ENCODE assay signal across 31 cellular contexts in the genomic region with DNA sequence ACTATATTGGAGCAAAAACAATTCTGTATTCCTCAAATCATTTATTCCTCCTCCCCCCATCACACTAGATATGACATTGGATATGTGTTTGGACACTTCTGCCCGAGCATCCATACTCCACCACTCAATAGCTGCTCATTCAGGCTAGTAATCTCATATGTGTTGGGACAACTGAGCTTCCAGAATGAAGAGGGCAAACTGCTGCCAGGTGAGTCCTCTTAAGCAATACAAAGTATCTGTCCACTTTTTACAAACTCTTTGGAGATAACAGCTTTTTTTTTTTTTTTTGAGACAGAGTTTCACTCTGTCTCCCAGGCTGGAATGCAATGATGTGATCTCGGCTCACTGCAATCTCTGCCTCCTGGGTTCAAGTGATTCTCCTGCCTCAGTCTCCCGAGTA. TPM values are rescaled to one million over a fixed set of nuclear protein-coding genes. Genes with fewer than 3 reads are reported as not detected.
"Had no signal": no experiment of that assay in that cellular context is flagged by ENCODE, and none has a peak within 500 bp of the region (broad histone marks: within the 10 kb centered on the region; RNA-seq: fewer than 3 reads in every experiment).

No MANE protein-coding gene starts in this region.

- DNase-seq: activated B cell treated with CpG ODN at 0.5 μM for 24 hours; activated CD4-positive, alpha-beta memory T cell treated with anti-CD3 and anti-CD28 coated beads for 36 hours; activated CD4-positive, alpha-beta T cell treated with anti-CD3 and anti-CD28 coated beads for 4 hours; activated CD4-positive, alpha-beta T cell treated with anti-CD3 and anti-CD28 coated beads, Interleukin-2, amount 10 ng/mL, durations not matched to agents 7 days and 5 days; activated CD4-positive, alpha-beta T cell treated with anti-CD3 and anti-CD28 coated beads, Interleukin-2, amount 50 U/mL, for 4 hours; activated CD4-positive, CD25-positive, alpha-beta regulatory T cell treated with anti-CD3 and anti-CD28 coated beads, Interleukin-2, amount 50 U/mL, for 72 hours; activated CD8-positive, alpha-beta memory T cell treated with anti-CD3 and anti-CD28 coated beads, Interleukin-2, amount 50 U/mL, for 4 hours; activated CD8-positive, alpha-beta T cell treated with anti-CD3 and anti-CD28 coated beads for 36 hours; activated effector memory CD4-positive, alpha-beta T cell treated with Interleukin-2 at 50 U/mL for 16 hours; activated gamma-delta T cell; activated naive CD4-positive, alpha-beta T cell treated with anti-CD3 and anti-CD28 coated beads, Interleukin-2, amount 10 ng/mL, durations not matched to agents 7 days and 5 days; activated naive CD4-positive, alpha-beta T cell treated with Interleukin-2 at 50 U/mL for 16 hours; activated naive CD8-positive, alpha-beta T cell treated with anti-CD3 and anti-CD28 coated beads, Interleukin-2, amount 10 ng/mL, durations not matched to agents 7 days and 5 days; activated naive CD8-positive, alpha-beta T cell treated with anti-CD3 and anti-CD28 coated beads, Interleukin-2, amount 50 U/mL, for 24 hours; activated T-cell treated with anti-CD3 and anti-CD28 coated beads for 4 hours; activated T-cell treated with anti-CD3 and anti-CD28 coated beads, Interleukin-2, amount 50 U/mL, for 1 hour; activated T-cell treated with anti-CD3 and anti-CD28 coated beads, Interleukin-2, amount 50 U/mL, for 4 hours; activated T-cell treated with anti-CD3 and anti-CD28 coated beads, Interleukin-2, amount 50 U/mL, for 72 hours; amygdala; anterior cingulate cortex; caudate nucleus; cerebellar nuclear complex; T-helper 2 cell; T-helper 9 cell had no signal

- H3K4me3 Mint-ChIP-seq: activated B cell treated with CpG ODN at 0.5 μM for 24 hours; activated CD4-positive, alpha-beta memory T cell treated with anti-CD3 and anti-CD28 coated beads for 36 hours; activated CD4-positive, alpha-beta T cell treated with anti-CD3 and anti-CD28 coated beads, Interleukin-2, amount 10 ng/mL, durations not matched to agents 7 days and 5 days; activated CD8-positive, alpha-beta T cell treated with anti-CD3 and anti-CD28 coated beads for 36 hours; activated naive CD4-positive, alpha-beta T cell treated with anti-CD3 and anti-CD28 coated beads, Interleukin-2, amount 10 ng/mL, durations not matched to agents 7 days and 5 days; activated naive CD4-positive, alpha-beta T cell treated with anti-CD3 and anti-CD28 coated beads, Interleukin-2, amount 50 U/mL, for 24 hours; activated naive CD8-positive, alpha-beta T cell; activated naive CD8-positive, alpha-beta T cell treated with anti-CD3 and anti-CD28 coated beads, Interleukin-2, amount 50 U/mL, for 24 hours; activated T-cell treated with anti-CD3 and anti-CD28 coated beads, Interleukin-2, amount 50 U/mL, for 4 hours; activated T-cell treated with anti-CD3 and anti-CD28 coated beads, Interleukin-2, amount 50 U/mL, for 72 hours; brain; central memory CD8-positive, alpha-beta T cell had no signal

- ATAC-seq: activated CD8-positive, alpha-beta T cell treated with anti-CD3 and anti-CD28 coated beads for 36 hours; activated naive CD8-positive, alpha-beta T cell treated with anti-CD3 and anti-CD28 coated beads, Interleukin-2, amount 50 U/mL, for 24 hours; activated T-cell treated with anti-CD3 and anti-CD28 coated beads, Interleukin-2, amount 50 U/mL, for 4 hours; activated T-cell treated with anti-CD3 and anti-CD28 coated beads, Interleukin-2, amount 50 U/mL, for 72 hours had no signal

- H3K36me3 Mint-ChIP-seq: activated CD4-positive, alpha-beta memory T cell treated with anti-CD3 and anti-CD28 coated beads for 36 hours; activated naive CD4-positive, alpha-beta T cell treated with anti-CD3 and anti-CD28 coated beads, Interleukin-2, amount 10 ng/mL, durations not matched to agents 7 days and 5 days; activated naive CD4-positive, alpha-beta T cell treated with anti-CD3 and anti-CD28 coated beads, Interleukin-2, amount 50 U/mL, for 24 hours; brain had no signal

- H3K27me3 Mint-ChIP-seq: activated B cell treated with CpG ODN at 0.5 μM for 24 hours; activated CD4-positive, alpha-beta memory T cell treated with anti-CD3 and anti-CD28 coated beads for 36 hours; activated CD4-positive, alpha-beta T cell treated with anti-CD3 and anti-CD28 coated beads, Interleukin-2, amount 10 ng/mL, durations not matched to agents 7 days and 5 days; activated CD8-positive, alpha-beta T cell treated with anti-CD3 and anti-CD28 coated beads for 36 hours; activated naive CD4-positive, alpha-beta T cell treated with anti-CD3 and anti-CD28 coated beads, Interleukin-2, amount 10 ng/mL, durations not matched to agents 7 days and 5 days; activated naive CD4-positive, alpha-beta T cell treated with anti-CD3 and anti-CD28 coated beads, Interleukin-2, amount 50 U/mL, for 24 hours; activated naive CD8-positive, alpha-beta T cell; activated naive CD8-positive, alpha-beta T cell treated with anti-CD3 and anti-CD28 coated beads, Interleukin-2, amount 10 ng/mL, durations not matched to agents 7 days and 5 days; activated naive CD8-positive, alpha-beta T cell treated with anti-CD3 and anti-CD28 coated beads, Interleukin-2, amount 50 U/mL, for 24 hours; central memory CD8-positive, alpha-beta T cell had no signal

- H3K9me3 Mint-ChIP-seq: activated B cell treated with CpG ODN at 0.5 μM for 24 hours; activated CD4-positive, alpha-beta memory T cell treated with anti-CD3 and anti-CD28 coated beads for 36 hours; activated CD4-positive, alpha-beta T cell treated with anti-CD3 and anti-CD28 coated beads, Interleukin-2, amount 10 ng/mL, durations not matched to agents 7 days and 5 days; activated CD8-positive, alpha-beta T cell treated with anti-CD3 and anti-CD28 coated beads for 36 hours; activated naive CD4-positive, alpha-beta T cell treated with anti-CD3 and anti-CD28 coated beads, Interleukin-2, amount 50 U/mL, for 24 hours; activated naive CD8-positive, alpha-beta T cell treated with anti-CD3 and anti-CD28 coated beads, Interleukin-2, amount 50 U/mL, for 24 hours; activated T-cell treated with anti-CD3 and anti-CD28 coated beads, Interleukin-2, amount 50 U/mL, for 4 hours; activated T-cell treated with anti-CD3 and anti-CD28 coated beads, Interleukin-2, amount 50 U/mL, for 72 hours; activated T-helper 2 cell treated with anti-CD3 and anti-CD28 coated beads, Interferon-gamma antibody, Interleukin-2, Interleukin-4, amounts not matched to agents 10 μg/mL and 5 μg/mL and 100 μg/mL, durations not matched to agents 14 hours and 24 hours and 36 hours; brain; central memory CD8-positive, alpha-beta T cell had no signal

- H3K27ac Mint-ChIP-seq: activated B cell treated with CpG ODN at 0.5 μM for 24 hours; activated CD8-positive, alpha-beta T cell treated with anti-CD3 and anti-CD28 coated beads for 36 hours; activated naive CD4-positive, alpha-beta T cell treated with anti-CD3 and anti-CD28 coated beads, Interleukin-2, amount 10 ng/mL, durations not matched to agents 7 days and 5 days; activated naive CD4-positive, alpha-beta T cell treated with anti-CD3 and anti-CD28 coated beads, Interleukin-2, amount 50 U/mL, for 24 hours; activated naive CD8-positive, alpha-beta T cell; activated T-cell treated with anti-CD3 and anti-CD28 coated beads, Interleukin-2, amount 50 U/mL, for 72 hours; brain had no signal

RNA-seq across cellular contexts. Expression of a gene that starts 5.4 kb away (rescaled TPM):
- total RNA-seq: cardiac muscle cell, chondrocyte had no signal
